Comparison of ENCODE assay signal across 8 cellular contexts in the genomic region with DNA sequence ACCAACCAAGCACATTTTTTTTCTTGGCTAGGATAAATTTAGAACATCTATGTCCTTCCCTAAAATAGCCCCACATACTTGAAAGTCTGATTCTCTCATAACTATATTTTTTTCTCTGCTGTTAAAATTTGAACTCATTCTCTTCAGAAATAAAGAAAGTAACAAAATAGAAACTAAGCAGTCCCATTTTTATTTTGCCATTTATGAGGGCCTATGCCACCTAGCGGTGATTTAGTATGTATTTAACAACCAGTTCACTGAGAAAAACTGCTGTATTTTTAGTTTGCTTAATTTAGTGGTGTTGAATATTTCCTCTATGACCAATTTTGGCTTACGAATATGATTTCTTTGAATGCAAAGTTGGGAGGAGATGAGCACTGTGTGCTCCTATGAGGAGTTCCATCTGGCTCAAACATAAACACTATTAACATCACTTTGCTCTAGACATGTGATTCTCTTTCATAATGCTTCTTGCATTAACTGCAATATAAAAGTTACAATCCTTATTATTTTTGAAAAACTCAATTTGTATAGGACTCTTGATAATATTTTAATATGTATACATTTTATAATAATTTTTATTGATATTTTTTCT.
DNase-seq lines count a peak whose midpoint lies in the region; ATAC-seq and TF ChIP-seq lines count a peak whose summit lies in the region.
"Not testable (repeated sequence)": the region's sequence is repeated elsewhere in the genome, so short reads cannot be mapped to it uniquely, and the experiment has no call there.

No MANE protein-coding gene starts in this region.

- H3K27ac Mint-ChIP-seq in activated T-helper 2 cell treated with anti-CD3 and anti-CD28 coated beads, Interferon-gamma antibody, Interleukin-2, Interleukin-4, amounts not matched to agents 10 μg/mL and 5 μg/mL and 100 μg/mL, durations not matched to agents 14 hours and 24 hours and 36 hours; naive B cell: not testable (repeated sequence)

- peaks cover 12% of the 10 kb centered on the region for H3K4me1 Mint-ChIP-seq in activated T-helper 2 cell treated with anti-CD3 and anti-CD28 coated beads, Interferon-gamma antibody, Interleukin-2, Interleukin-4, amounts not matched to agents 10 μg/mL and 5 μg/mL and 100 μg/mL, durations not matched to agents 14 hours and 24 hours and 36 hours (ENCODE audit: low read depth)
- H3K4me1 Mint-ChIP-seq in naive B cell = not testable (repeated sequence)

- not testable (repeated sequence) for H3K9me3 Mint-ChIP-seq in activated T-helper 2 cell treated with anti-CD3 and anti-CD28 coated beads, Interferon-gamma antibody, Interleukin-2, Interleukin-4, amounts not matched to agents 10 μg/mL and 5 μg/mL and 100 μg/mL, durations not matched to agents 14 hours and 24 hours and 36 hours; naive B cell

- ATAC-seq in Panc1 (peak; percentile 70; the same call in 1 of the 2 replicates), Right ventricle myocardium superior (ENCODE audit: poor library complexity) (peak; percentile 65)
- not testable (repeated sequence) for ATAC-seq in naive B cell (ENCODE audit: low read depth in 2 of 2)

- not testable (repeated sequence) for H3K36me3 ChIP-seq in BJ (ENCODE audit: control insufficient read depth, insufficient read depth, low read length); Panc1 (ENCODE audit: control insufficient read depth, insufficient read depth, low read length); colonic mucosa

- in situ Hi-C loops in Panc1 (cut with HindIII; ENCODE audit: low pct_unique_long_range_greater_than_20kb, low sequenced_read_pairs) = not testable (repeated sequence)

- H3K4me3 ChIP-seq in BJ (ENCODE audit: low read depth, low read length); Panc1 (ENCODE audit: low read depth in 2 of 2, low read length in 2 of 2); colonic mucosa: not testable (repeated sequence)

- H3K9ac ChIP-seq in colonic mucosa (ENCODE audit: low read depth in 2 of 2, low read length in 2 of 2) = not testable (repeated sequence)

- H3K27ac ChIP-seq in Panc1 (ENCODE audit: low read length); colonic mucosa: not testable (repeated sequence)

- H3K27me3 Mint-ChIP-seq in activated T-helper 2 cell treated with anti-CD3 and anti-CD28 coated beads, Interferon-gamma antibody, Interleukin-2, Interleukin-4, amounts not matched to agents 10 μg/mL and 5 μg/mL and 100 μg/mL, durations not matched to agents 14 hours and 24 hours and 36 hours (ENCODE audit: low read depth); naive B cell: not testable (repeated sequence)

- H3K36me3 Mint-ChIP-seq in activated T-helper 2 cell treated with anti-CD3 and anti-CD28 coated beads, Interferon-gamma antibody, Interleukin-2, Interleukin-4, amounts not matched to agents 10 μg/mL and 5 μg/mL and 100 μg/mL, durations not matched to agents 14 hours and 24 hours and 36 hours (ENCODE audit: low read depth); naive B cell: not testable (repeated sequence)

- intact Hi-C loops in Panc1 (cut with micrococcal nuclease; ENCODE audit: unreplicated experiment); activated T-helper 2 cell treated with anti-CD3 and anti-CD28 coated beads, Interferon-gamma antibody, Interleukin-2, Interleukin-4, amounts not matched to agents 10 μg/mL and 5 μg/mL and 100 μg/mL, durations not matched to agents 14 hours and 24 hours and 36 hours (cut with micrococcal nuclease); colonic mucosa (cut with DNase I); Right ventricle myocardium superior (cut with DNase I): not testable (repeated sequence)

- not testable (repeated sequence) for H3K4me1 ChIP-seq in Panc1 (ENCODE audit: control insufficient read depth, insufficient read depth, low read length); colonic mucosa

- peak; percentile 22; the same call in 1 of the 2 replicates for TF ChIP-seq CTCF in BJ (IDR thresholded peaks at IDR 0.05; ENCODE audit: insufficient read depth, low read depth, low read length)
- peak; percentile 10 for TF ChIP-seq CTCF in GM20000 (IDR thresholded peaks at IDR 0.05; ENCODE audit: extremely low read depth, missing control alignments)
- peak; percentile 45; the same call in 1 of the 2 replicates for TF ChIP-seq CTCF in Panc1 (IDR thresholded peaks at IDR 0.05)
- peak; percentile 51 for TF ChIP-seq CTCF in colonic mucosa (IDR thresholded peaks at IDR 0.05)

- CTCF ChIA-PET in BJ (lab: Yijun Ruan, JAX); Panc1 (lab: Charles Lee): not testable (repeated sequence)

- H3K27me3 ChIP-seq in BJ (ENCODE audit: control insufficient read depth, insufficient read depth, low read length); Panc1 (ENCODE audit: control insufficient read depth, insufficient read depth, low read length); colonic mucosa: not testable (repeated sequence)

- not testable (repeated sequence) for DNase-seq in BJ (ENCODE audit: low read depth); GM20000 (ENCODE audit: low spot score); Panc1 (ENCODE audit: low read depth, low spot score); Right ventricle myocardium superior
- peak; percentile 10 for DNase-seq in activated T-helper 2 cell treated with anti-CD3 and anti-CD28 coated beads, Interferon-gamma antibody, Interleukin-2, Interleukin-4, amounts not matched to agents 10 μg/mL and 5 μg/mL and 100 μg/mL, durations not matched to agents 14 hours and 24 hours and 36 hours (ENCODE audit: low spot score)
- DNase-seq in colonic mucosa = peak; percentile 22
- DNase-seq in naive B cell = peak; percentile 14
- peak; percentile 33 for DNase-seq in stimulated activated CD4-positive, alpha-beta T cell treated with anti-CD3 and anti-CD28 coated beads, Interleukin-4, amount 100 ng/mL, for 24 hours

- POLR2A ChIA-PET in BJ (lab: Charles Lee); Panc1 (lab: Charles Lee): not testable (repeated sequence)

- not testable (repeated sequence) for H3K9me3 ChIP-seq in Panc1 (ENCODE audit: control insufficient read depth, insufficient read depth, low read depth, low read length); colonic mucosa

- not testable (repeated sequence) for H3K4me3 Mint-ChIP-seq in activated T-helper 2 cell treated with anti-CD3 and anti-CD28 coated beads, Interferon-gamma antibody, Interleukin-2, Interleukin-4, amounts not matched to agents 10 μg/mL and 5 μg/mL and 100 μg/mL, durations not matched to agents 14 hours and 24 hours and 36 hours (ENCODE audit: low read depth); naive B cell

- not testable (repeated sequence) for BruUV-seq in Panc1 (replicated peaks; lab: Mats Ljungman, UMichigan)
